Comparison of ENCODE assay signal across 8 cellular contexts in genomic region chr13:99269627-99270252, GRCh38. TPM values are rescaled to one million over a fixed set of nuclear protein-coding genes. Genes with fewer than 3 reads are reported as not detected.
A peak's percentile ranks its signal among the peaks of the same experiment; 100 is the strongest.
DNase-seq lines count a peak whose midpoint lies in the region; ATAC-seq and TF ChIP-seq lines count a peak whose summit lies in the region.

No MANE protein-coding gene starts in this region.

- peak overlapping the region in 1 of 11 experiments; percentile 11; a peak in 2 of 22 replicates for H3K9ac ChIP-seq in BLaER1 treated with 17β-estradiol and CSF1 and Interleukin-3, amounts not matched to agents 10 nM and 100 nM
- H3K9ac ChIP-seq in mammary epithelial cell (ENCODE audit: insufficient read depth, low read length) = no peak overlapping the region

- H3K4me1 Mint-ChIP-seq in activated T-helper 2 cell treated with anti-CD3 and anti-CD28 coated beads, Interferon-gamma antibody, Interleukin-2, Interleukin-4, amounts not matched to agents 10 μg/mL and 5 μg/mL and 100 μg/mL, durations not matched to agents 14 hours and 24 hours and 36 hours (ENCODE audit: low read depth) = peaks cover 54% of the 10 kb centered on the region

- H3K27me3 ChIP-seq in BLaER1 treated with 17β-estradiol and CSF1 and Interleukin-3, amounts not matched to agents 10 nM and 100 nM = no peaks in the 10 kb centered on the region
- H3K27me3 ChIP-seq in mammary epithelial cell (ENCODE audit: insufficient read depth, low read length) = no peaks in the 10 kb centered on the region
- no peaks in the 10 kb centered on the region for H3K27me3 ChIP-seq in left lung
- H3K27me3 ChIP-seq in aorta (ENCODE audit: control insufficient read depth in 1 of 2, insufficient read depth in 2 of 2, low read length in 1 of 2) = no peaks in the 10 kb centered on the region

- intact Hi-C loops in mammary epithelial cell (cut with micrococcal nuclease) (loop anchor here (1.0 to 10.0 kb wide), 2 partner anchors 168 to 295 kb away; partner anchors contain the start of gene DOCK9), left lung (cut with DNase I) (loop anchor here in 1 of 2 donors (5.0 kb wide), 2 partner anchors 92 to 168 kb away; no protein-coding TSS in a partner anchor), aorta (cut with DNase I) (loop anchor here (2.0 to 10.0 kb wide), 3 partner anchors 91 to 167 kb away; no protein-coding TSS in a partner anchor)
- intact Hi-C loops in activated T-helper 2 cell treated with anti-CD3 and anti-CD28 coated beads, Interferon-gamma antibody, Interleukin-2, Interleukin-4, amounts not matched to agents 10 μg/mL and 5 μg/mL and 100 μg/mL, durations not matched to agents 14 hours and 24 hours and 36 hours (cut with micrococcal nuclease) = loop anchor here (1.0 to 5.0 kb wide), 5 partner anchors 33 to 168 kb away; no protein-coding TSS in a partner anchor

- in situ Hi-C loops in mammary epithelial cell (cut with MboI; ENCODE audit: low sequenced_read_pairs in 2 of 2) = loop anchor here (10.0 kb wide), 2 partner anchors 95 to 165 kb away; no protein-coding TSS in a partner anchor

- H3K36me3 Mint-ChIP-seq in activated T-helper 2 cell treated with anti-CD3 and anti-CD28 coated beads, Interferon-gamma antibody, Interleukin-2, Interleukin-4, amounts not matched to agents 10 μg/mL and 5 μg/mL and 100 μg/mL, durations not matched to agents 14 hours and 24 hours and 36 hours (ENCODE audit: low read depth) = peaks cover 61% of the 10 kb centered on the region

- CTCF ChIA-PET in mammary epithelial cell (lab: Charles Lee; ENCODE audit: low non-redundant PET) = interaction anchor here (0.5 to 0.8 kb wide), 5 partner anchors 19 to 966 kb away, joined by 3 to 7 read pairs (median 3); no protein-coding TSS in a partner anchor

- H3K9me3 Mint-ChIP-seq in activated T-helper 2 cell treated with anti-CD3 and anti-CD28 coated beads, Interferon-gamma antibody, Interleukin-2, Interleukin-4, amounts not matched to agents 10 μg/mL and 5 μg/mL and 100 μg/mL, durations not matched to agents 14 hours and 24 hours and 36 hours = peaks cover 16% of the 10 kb centered on the region

- H3K27me3 Mint-ChIP-seq in activated T-helper 2 cell treated with anti-CD3 and anti-CD28 coated beads, Interferon-gamma antibody, Interleukin-2, Interleukin-4, amounts not matched to agents 10 μg/mL and 5 μg/mL and 100 μg/mL, durations not matched to agents 14 hours and 24 hours and 36 hours (ENCODE audit: low read depth) = no peaks in the 10 kb centered on the region

- peak overlapping the region in 9 of 11 experiments; percentile 25 to 71 (median 57); a peak in 15 of 22 replicates for H3K27ac ChIP-seq in BLaER1 treated with 17β-estradiol and CSF1 and Interleukin-3, amounts not matched to agents 10 nM and 100 nM
- H3K27ac ChIP-seq in mammary epithelial cell (ENCODE audit: insufficient read depth, low read depth, low read length) (no peak overlapping the region), left lung (peak overlapping the region; percentile 16 to 60), aorta (ENCODE audit: low read depth in 1 of 2, low read length in 2 of 2) (no peak overlapping the region)

- H3K4me3 Mint-ChIP-seq in activated T-helper 2 cell treated with anti-CD3 and anti-CD28 coated beads, Interferon-gamma antibody, Interleukin-2, Interleukin-4, amounts not matched to agents 10 μg/mL and 5 μg/mL and 100 μg/mL, durations not matched to agents 14 hours and 24 hours and 36 hours (ENCODE audit: low read depth) = no peak overlapping the region

- no peak overlapping the region for H2AFZ ChIP-seq in mammary epithelial cell (ENCODE audit: low read depth, low read length)

- dilution Hi-C loops in mammary epithelial cell (cut with HindIII; ENCODE audit: low sequenced_read_pairs) = loop anchor here (10.0 kb wide), 1 partner anchor 175 kb away; no protein-coding TSS in a partner anchor

- peaks cover 0 to 18% (median 4%) of the 10 kb centered on the region in 11 experiments; a peak in 5 of 22 replicates for H4K20me1 ChIP-seq in BLaER1 treated with 17β-estradiol and CSF1 and Interleukin-3, amounts not matched to agents 10 nM and 100 nM
- no peaks in the 10 kb centered on the region for H4K20me1 ChIP-seq in mammary epithelial cell (ENCODE audit: insufficient read depth, low read length)

- DNase-seq in NCI-H748 treated with DMSO at 0.1 percent for 48 hours (lab: John Stamatoyannopoulos, UW) (peak; percentile 24), mammary epithelial cell (peak; percentile 35), left lung (no peak), aorta (no peak)
- no peak for DNase-seq in activated T-helper 2 cell treated with anti-CD3 and anti-CD28 coated beads, Interferon-gamma antibody, Interleukin-2, Interleukin-4, amounts not matched to agents 10 μg/mL and 5 μg/mL and 100 μg/mL, durations not matched to agents 14 hours and 24 hours and 36 hours (ENCODE audit: low spot score)

- H3K9me3 ChIP-seq in BLaER1 treated with 17β-estradiol and CSF1 and Interleukin-3, amounts not matched to agents 10 nM and 100 nM (replicated peaks in 1 of 11) = peaks cover 8 to 13% (median 10%) of the 10 kb centered on the region in 11 experiments; a peak in 21 of 22 replicates
- H3K9me3 ChIP-seq in mammary epithelial cell (replicated peaks; ENCODE audit: insufficient read depth, low read length) = peaks cover 2% of the 10 kb centered on the region
- H3K9me3 ChIP-seq in left lung = peaks cover 0 to 5% of the 10 kb centered on the region in 2 donors
- H3K9me3 ChIP-seq in aorta (ENCODE audit: control insufficient read depth, low read length) = no peaks in the 10 kb centered on the region

- no peak overlapping the region for H3K27ac Mint-ChIP-seq in activated T-helper 2 cell treated with anti-CD3 and anti-CD28 coated beads, Interferon-gamma antibody, Interleukin-2, Interleukin-4, amounts not matched to agents 10 μg/mL and 5 μg/mL and 100 μg/mL, durations not matched to agents 14 hours and 24 hours and 36 hours

- H3K36me3 ChIP-seq in BLaER1 treated with 17β-estradiol and CSF1 and Interleukin-3, amounts not matched to agents 10 nM and 100 nM = peaks cover 16 to 64% (median 40%) of the 10 kb centered on the region in 11 experiments
- H3K36me3 ChIP-seq in mammary epithelial cell (ENCODE audit: insufficient read depth, low read length) (no peaks in the 10 kb centered on the region), left lung (no peaks in the 10 kb centered on the region), aorta (ENCODE audit: control insufficient read depth in 1 of 2, insufficient read depth in 2 of 2, low read length in 1 of 2) (no peaks in the 10 kb centered on the region)

- TF ChIP-seq CTCF in mammary epithelial cell (conservative IDR thresholded peaks at IDR 0.05 in 1 of 2, IDR thresholded peaks at IDR 0.05 in 1 of 2; ENCODE audit: extremely low read depth in 1 of 2, insufficient read depth in 1 of 2, low read depth in 1 of 2, low read length in 2 of 2) (peak; percentile 64 to 70), left lung (IDR thresholded peaks at IDR 0.05) (peak; percentile 62 to 75)

- ATAC-seq in GM18499 (IDR thresholded peaks at IDR 0.05; ENCODE audit: insufficient read depth, unreplicated experiment) = peak; percentile 58
- peak; percentile 59 for ATAC-seq in HG03025 (IDR thresholded peaks at IDR 0.05; ENCODE audit: low FRiP score, unreplicated experiment)
- ATAC-seq in left lung = peak; percentile 90
- peak; percentile 72 for ATAC-seq in aorta (ENCODE audit: low FRiP score)

- no peak overlapping the region for H3K4me3 ChIP-seq in BLaER1 treated with 17β-estradiol and CSF1 and Interleukin-3, amounts not matched to agents 10 nM and 100 nM
- H3K4me3 ChIP-seq in mammary epithelial cell (replicated peaks in 1 of 3; ENCODE audit: insufficient read depth in 1 of 3, low read depth in 2 of 3, low read length in 3 of 3) = no peak overlapping the region
- H3K4me3 ChIP-seq in left lung = no peak overlapping the region
- H3K4me3 ChIP-seq in aorta (ENCODE audit: low read length in 2 of 2) = no peak overlapping the region

- H3K79me2 ChIP-seq in mammary epithelial cell (ENCODE audit: insufficient read depth, low read length) = peaks cover 7% of the 10 kb centered on the region

- WGBS in mammary epithelial cell (ENCODE audit: low coverage, missing lambda C conversion rate) = 77% methylated on average over 3 of the region's 3 CpGs
- 58% methylated on average over 3 of the region's 3 CpGs for WGBS in aorta, 2 donors

- BruUV-seq in mammary epithelial cell (replicated peaks; lab: Mats Ljungman, UMichigan) = no TSS peak

- H3K4me2 ChIP-seq in BLaER1 treated with 17β-estradiol and CSF1 and Interleukin-3, amounts not matched to agents 10 nM and 100 nM = peak overlapping the region in 5 of 11 experiments; percentile 23 to 76 (median 66); a peak in 8 of 22 replicates
- H3K4me2 ChIP-seq in mammary epithelial cell (ENCODE audit: insufficient read depth, low read depth, low read length) = no peak overlapping the region

- H3K4me1 ChIP-seq in BLaER1 treated with 17β-estradiol and CSF1 and Interleukin-3, amounts not matched to agents 10 nM and 100 nM = peaks cover 48 to 80% (median 70%) of the 10 kb centered on the region in 10 experiments
- H3K4me1 ChIP-seq in mammary epithelial cell (ENCODE audit: insufficient read depth, low read length) (peaks cover under 1% of the 10 kb centered on the region), left lung (peaks cover 0 to 25% of the 10 kb centered on the region in 2 donors), aorta (ENCODE audit: control insufficient read depth in 1 of 2, insufficient read depth in 2 of 2, low read length in 2 of 2) (no peaks in the 10 kb centered on the region)

RNA-seq across cellular contexts. Expression of gene GPR18, which starts 11.6 kb away (rescaled TPM):
- not detected for total RNA-seq in mammary epithelial cell
- not detected for polyA plus RNA-seq in mammary epithelial cell
- not detected for polyA minus RNA-seq in mammary epithelial cell
- under 1 TPM; 0.17 to 0.55 TPM for total RNA-seq in left lung
- total RNA-seq in aorta = under 1 TPM; 0.24 to 0.55 TPM
- polyA plus RNA-seq in aorta = 1 to 10 TPM in 1 of 2 donors, not detected in 1; 1.5 TPM
- total RNA-seq in activated T-helper 2 cell treated with anti-CD3 and anti-CD28 coated beads, Interferon-gamma antibody, Interleukin-2, Interleukin-4, amounts not matched to agents 10 μg/mL and 5 μg/mL and 100 μg/mL, durations not matched to agents 14 hours and 24 hours and 36 hours = 7.4 and 8.4 TPM in 2 replicates

RNA-seq across cellular contexts. Expression of gene GPR183, which starts 37.5 kb away (rescaled TPM):
- total RNA-seq in mammary epithelial cell = not detected
- not detected for polyA plus RNA-seq in mammary epithelial cell
- not detected for polyA minus RNA-seq in mammary epithelial cell
- 10 to 100 TPM in 1 of 2 donors, 1 to 10 TPM in 1; 7.4 to 10.9 TPM for total RNA-seq in left lung
- total RNA-seq in aorta = 10 to 100 TPM; 18.7 to 25.3 TPM
- 1 to 10 TPM; 1.7 to 9.1 TPM for polyA plus RNA-seq in aorta
- 143 and 147 TPM in 2 replicates for total RNA-seq in activated T-helper 2 cell treated with anti-CD3 and anti-CD28 coated beads, Interferon-gamma antibody, Interleukin-2, Interleukin-4, amounts not matched to agents 10 μg/mL and 5 μg/mL and 100 μg/mL, durations not matched to agents 14 hours and 24 hours and 36 hours

Comparison
In these comparisons a context has a peak if more than half of its experiments do, and no peak if none do; other contexts are left out.
1. H3K27ac ChIP-seq: peak in BLaER1 treated with 17β-estradiol and CSF1 and Interleukin-3, amounts not matched to agents 10 nM and 100 nM (9 of 11) and left lung (2 of 2); none in mammary epithelial cell (single experiment) and aorta (0 of 2).
2. DNase-seq: peak in NCI-H748 treated with DMSO at 0.1 percent for 48 hours (single experiment) and mammary epithelial cell (single experiment); none in left lung (0 of 2), aorta (0 of 2) and activated T-helper 2 cell treated with anti-CD3 and anti-CD28 coated beads, Interferon-gamma antibody, Interleukin-2, Interleukin-4, amounts not matched to agents 10 μg/mL and 5 μg/mL and 100 μg/mL, durations not matched to agents 14 hours and 24 hours and 36 hours (single experiment).
3. RNA of gene GPR183, which starts 37.5 kb away (total RNA-seq): 143 to 147 TPM in activated T-helper 2 cell treated with anti-CD3 and anti-CD28 coated beads, Interferon-gamma antibody, Interleukin-2, Interleukin-4, amounts not matched to agents 10 μg/mL and 5 μg/mL and 100 μg/mL, durations not matched to agents 14 hours and 24 hours and 36 hours, 18.7 to 25.3 TPM in aorta and 7.4 to 10.9 TPM in left lung; not detected in mammary epithelial cell; every median in the first group is over 4 times any median in the second.
4. Peak in every context shown above with its lines, with median percentiles within 50 percentile points of each other: ATAC-seq.